ENCODE assay signal across 24 cellular contexts in genomic region chr5:73256012-73256411, GRCh38.
"Had no signal": no experiment of that assay in that cellular context is flagged by ENCODE, and none has a peak within 500 bp of the region (broad histone marks: within the 10 kb centered on the region; RNA-seq: fewer than 3 reads in every experiment).

No MANE protein-coding gene starts in this region.

- H3K36me3 ChIP-seq: MG63, SJSA1 had no signal

- H3K9me3 ChIP-seq: SJSA1 had no signal

- H3K27me3 ChIP-seq: MG63, SJSA1 had no signal

- ATAC-seq: HepG2 had no signal

- H3K4me3 ChIP-seq: MG63, SJSA1, SK-N-MC had no signal

- H3K27ac ChIP-seq: SJSA1, SK-N-MC had no signal

- DNase-seq: IMR-90, Karpas-422, KG1, MG63, NCI-H1092, NCI-H1105 treated with DMSO at 0.1 percent for 48 hours, NCI-H1417 treated with DMSO at 0.1 percent for 48 hours, NCI-H146, NCI-H1694 treated with DMSO at 0.1 percent for 48 hours, NCI-H1930, NCI-H2081, NCI-H2107, NCI-H2227 treated with DMSO at 0.1 percent for 48 hours, NCI-H524, NCI-H526 treated with DMSO at 0.1 percent for 48 hours, NCI-H774, Right ventricle myocardium superior, RPMI8226, SIG-M5, T-helper 1 cell had no signal

- FAIRE-seq: HepG2, RCC 7860 had no signal
